Comparison of ENCODE assay signal across 8 cellular contexts in the genomic region with DNA sequence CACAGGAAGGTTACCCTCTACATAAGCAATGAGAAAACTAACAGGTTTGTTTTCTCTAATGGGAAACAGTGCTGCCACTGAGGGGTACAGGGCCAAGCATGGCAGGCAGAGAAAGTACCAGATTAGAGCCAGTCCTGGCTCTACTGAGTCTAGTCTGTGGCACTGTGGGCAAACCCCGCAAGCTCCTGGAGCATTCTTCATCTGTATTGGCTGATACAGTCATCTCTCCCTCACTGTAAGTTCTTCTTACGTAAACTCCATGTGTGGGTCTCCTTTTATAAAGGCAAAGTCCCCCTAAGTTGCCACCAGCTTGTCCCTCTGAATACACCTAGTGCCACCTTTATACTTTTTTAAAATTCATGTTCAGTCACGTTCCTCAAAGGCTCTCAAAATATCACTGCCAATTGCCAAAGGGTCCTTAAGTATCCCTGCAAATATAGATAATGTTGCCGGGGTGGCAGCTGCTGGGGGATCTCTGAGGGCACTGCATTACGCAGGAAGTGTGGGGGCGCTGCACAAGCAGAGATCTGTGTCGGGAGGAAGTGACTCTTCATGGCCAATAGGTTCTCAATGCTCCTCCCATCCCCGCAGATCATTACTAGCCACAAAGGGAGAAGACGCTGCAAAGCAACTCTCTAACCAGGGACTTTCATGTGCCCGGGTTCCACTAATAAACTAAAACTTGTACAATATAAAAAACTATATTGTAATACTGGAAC. TPM values are rescaled to one million over a fixed set of nuclear protein-coding genes. Genes with fewer than 3 reads are reported as not detected.
DNase-seq lines count a peak whose midpoint lies in the region; ATAC-seq and TF ChIP-seq lines count a peak whose summit lies in the region.

No MANE protein-coding gene starts in this region.

- CTCF ChIA-PET in PC-9 (lab: Charles Lee): interaction anchor here (0.5 kb wide), 1 partner anchor 134 kb away, joined by 9 read pairs; no protein-coding TSS in a partner anchor

- no peaks in the 10 kb centered on the region for H3K4me1 ChIP-seq in DND-41 (ENCODE audit: insufficient read depth, low read length)
- peaks cover 62% of the 10 kb centered on the region for H3K4me1 ChIP-seq in GM23248 (ENCODE audit: insufficient read depth)
- H3K4me1 ChIP-seq in PC-9 (replicated peaks; ENCODE audit: insufficient read depth): peaks cover 73% of the 10 kb centered on the region
- H3K4me1 ChIP-seq in smooth muscle cell (ENCODE audit: low read depth): peaks cover 4% of the 10 kb centered on the region

- no peaks in the 10 kb centered on the region for H3K9me2 ChIP-seq in GM23248 (ENCODE audit: insufficient read depth)
- no peaks in the 10 kb centered on the region for H3K9me2 ChIP-seq in PC-9 (ENCODE audit: insufficient read depth)

- POLR2A ChIA-PET in PC-9 (lab: Charles Lee; ENCODE audit: unreplicated experiment): no interaction called here

- TSS peak; percentile 32 for BruUV-seq in PC-9 (replicated peaks; lab: Mats Ljungman, UMichigan)

- peaks cover 99% of the 10 kb centered on the region for H3K79me2 ChIP-seq in DND-41 (ENCODE audit: insufficient read depth, low read length)
- peaks cover 88% of the 10 kb centered on the region for H3K79me2 ChIP-seq in GM23248 (ENCODE audit: insufficient read depth)
- peaks cover 95% of the 10 kb centered on the region for H3K79me2 ChIP-seq in PC-9 (ENCODE audit: low read depth)
- peaks cover 91% of the 10 kb centered on the region for H3K79me2 ChIP-seq in smooth muscle cell (ENCODE audit: low read depth)

- no peaks in the 10 kb centered on the region for H3K9me3 ChIP-seq in DND-41 (ENCODE audit: insufficient read depth, low read length, severe bottlenecking)
- H3K9me3 ChIP-seq in GM23248 (ENCODE audit: low read depth): no peaks in the 10 kb centered on the region
- H3K9me3 ChIP-seq in PC-9 (ENCODE audit: insufficient read depth, low read depth): no peaks in the 10 kb centered on the region
- H3K9me3 ChIP-seq in smooth muscle cell (replicated peaks; ENCODE audit: low read depth): no peaks in the 10 kb centered on the region

- peaks cover 57% of the 10 kb centered on the region for H3K36me3 ChIP-seq in DND-41 (ENCODE audit: insufficient read depth, low read length)
- 0 out of 2 replicates have a peak, but pooled peaks cover 3% of the 10 kb centered on the region for H3K36me3 ChIP-seq in GM23248 (ENCODE audit: low read depth)
- H3K36me3 ChIP-seq in PC-9 (ENCODE audit: low read depth): peaks cover 23% of the 10 kb centered on the region; the same call in 1 of the 2 replicates
- no peaks in the 10 kb centered on the region for H3K36me3 ChIP-seq in smooth muscle cell (ENCODE audit: low read depth)

- peak; percentile 82 for ATAC-seq in DND-41 (ENCODE audit: insufficient read depth, low read depth)

- H4K20me1 ChIP-seq in DND-41 (ENCODE audit: insufficient read depth, low read length): peaks cover 76% of the 10 kb centered on the region
- H4K20me1 ChIP-seq in GM23248 (ENCODE audit: insufficient read depth): peaks cover 5% of the 10 kb centered on the region; the same call in 1 of the 2 replicates
- peaks cover 17% of the 10 kb centered on the region; the same call in 1 of the 2 replicates for H4K20me1 ChIP-seq in PC-9 (ENCODE audit: insufficient read depth)
- peaks cover 99% of the 10 kb centered on the region for H4K20me1 ChIP-seq in smooth muscle cell (ENCODE audit: low read depth)

- 86 to 90% methylated on average over 10 of the region's 10 CpGs for WGBS in GM23248 (ENCODE audit: low coverage in 1 of 2, low lambda C conversion rate in 2 of 2, missing lambda C conversion rate in 2 of 2), 2 experiments
- WGBS in smooth muscle cell (ENCODE audit: low lambda C conversion rate): 91% methylated on average over 10 of the region's 10 CpGs

- intact Hi-C loops in PC-9 (cut with micrococcal nuclease; ENCODE audit: unreplicated experiment): no loop called here

- no peak overlapping the region for H3K4me2 ChIP-seq in DND-41 (ENCODE audit: insufficient read depth, low read length)
- peak overlapping the region; percentile 81 for H3K4me2 ChIP-seq in GM23248 (ENCODE audit: unreplicated experiment)
- H3K4me2 ChIP-seq in PC-9: peak overlapping the region; percentile 67
- H3K4me2 ChIP-seq in smooth muscle cell: no peak overlapping the region

- no peak for TF ChIP-seq CTCF in DND-41 (IDR thresholded peaks at IDR 0.05; ENCODE audit: borderline replicate concordance, extremely low read depth, low read length, poor library complexity, severe bottlenecking)
- no peak for TF ChIP-seq CTCF in PC-9 (conservative IDR thresholded peaks at IDR 0.05)
- no peak for TF ChIP-seq CTCF in smooth muscle cell (IDR thresholded peaks at IDR 0.05; ENCODE audit: borderline replicate concordance, insufficient read depth, poor library complexity, severe bottlenecking)
- no peak for TF ChIP-seq CTCF in foreskin fibroblast (IDR thresholded peaks at IDR 0.05; ENCODE audit: low read depth, low read length)

- in situ Hi-C loops in GM23248 (cut with MboI): no loop called here

- H3K4me3 ChIP-seq in DND-41 (ENCODE audit: low read depth in 1 of 2, low read length in 2 of 2): no peak overlapping the region
- peak overlapping the region; percentile 39; the same call in 1 of the 2 replicates for H3K4me3 ChIP-seq in GM23248
- H3K4me3 ChIP-seq in PC-9: no peak overlapping the region
- H3K4me3 ChIP-seq in smooth muscle cell: no peak overlapping the region
- H3K4me3 ChIP-seq in foreskin fibroblast (ENCODE audit: low read depth in 1 of 2, low read length in 2 of 2): no peak overlapping the region

- H3K27ac ChIP-seq in DND-41 (ENCODE audit: low read length) (no peak overlapping the region), GM23248 (peak overlapping the region; percentile 78), PC-9 (peak overlapping the region; percentile 75), smooth muscle cell (ENCODE audit: low read depth) (peak overlapping the region; percentile 54)

- DNase-seq in DND-41 (peak; percentile 57), GM23248 (no peak), PC-9 (no peak), smooth muscle cell (lab: John Stamatoyannopoulos, UW; ENCODE audit: unreplicated experiment) (no peak), foreskin fibroblast (no peak), NK-92 (lab: John Stamatoyannopoulos, UW; ENCODE audit: unreplicated experiment) (no peak), NCI-H1417 treated with DMSO at 0.1 percent for 48 hours (lab: John Stamatoyannopoulos, UW) (no peak)
- DNase-seq in activated gamma-delta T cell treated with anti-CD3 and anti-CD28 coated beads, Interleukin-2, amount 50 U/mL, for 16 hours (ENCODE audit: low read depth): peak; percentile 64

- H3K27me3 ChIP-seq in DND-41 (ENCODE audit: insufficient read depth, low read length, poor library complexity): no peaks in the 10 kb centered on the region
- H3K27me3 ChIP-seq in GM23248 (replicated peaks; ENCODE audit: insufficient read depth): no peaks in the 10 kb centered on the region
- H3K27me3 ChIP-seq in PC-9 (ENCODE audit: insufficient read depth, low read depth): no peaks in the 10 kb centered on the region
- H3K27me3 ChIP-seq in smooth muscle cell (ENCODE audit: low read depth): no peaks in the 10 kb centered on the region

- H3K9ac ChIP-seq in DND-41 (ENCODE audit: low read depth, low read length) (no peak overlapping the region), GM23248 (0 out of 2 replicates have a peak overlapping the region, but pooled peaks have one; percentile 17), smooth muscle cell (ENCODE audit: low read depth) (no peak overlapping the region)

- peaks cover 70% of the 10 kb centered on the region for H3F3A ChIP-seq in GM23248 (ENCODE audit: insufficient read depth)
- H3F3A ChIP-seq in PC-9 (ENCODE audit: insufficient read depth, low read depth): peaks cover 41% of the 10 kb centered on the region
- peaks cover 19% of the 10 kb centered on the region for H3F3A ChIP-seq in smooth muscle cell (ENCODE audit: low read depth)

- no peak overlapping the region for H2AFZ ChIP-seq in DND-41 (ENCODE audit: low read depth, low read length)
- H2AFZ ChIP-seq in GM23248: no peak overlapping the region
- H2AFZ ChIP-seq in PC-9: no peak overlapping the region
- H2AFZ ChIP-seq in smooth muscle cell (ENCODE audit: low read depth): no peak overlapping the region

RNA-seq across cellular contexts. Expression of a gene that starts 18.8 kb away (rescaled TPM):
- 118 and 163 TPM in 2 replicates for total RNA-seq in GM23248 (2014; rRNA removed; shearing (Covaris generic))
- polyA plus RNA-seq in GM23248 (2016; fragmentation: Nextera tagmentation; extraction: Ambion mirVana) (42.9 and 50.7 TPM in 2 replicates), smooth muscle cell (39.2 and 42.1 TPM in 2 replicates)
- total RNA-seq in PC-9 (2021) (154 and 221 TPM in 2 replicates), smooth muscle cell (49.8 and 82.1 TPM in 2 replicates)

Comparison
In these comparisons a context has a peak if more than half of its experiments do, and no peak if none do; other contexts are left out.
1. DNase-seq: peak in DND-41 (single experiment) and activated gamma-delta T cell treated with anti-CD3 and anti-CD28 coated beads, Interleukin-2, amount 50 U/mL, for 16 hours (single experiment); none in GM23248 (single experiment), PC-9 (0 of 2), smooth muscle cell (single experiment), foreskin fibroblast (0 of 2), NK-92 (single experiment) and NCI-H1417 treated with DMSO at 0.1 percent for 48 hours (single experiment).
2. H3K4me2 ChIP-seq: peak in GM23248 (single experiment) and PC-9 (single experiment); none in DND-41 (single experiment) and smooth muscle cell (single experiment).